ENCODE assay signal across 8 cellular contexts in genomic region chr6:105231771-105232170, GRCh38. TPM values are rescaled to one million over a fixed set of nuclear protein-coding genes. Genes with fewer than 3 reads are reported as not detected.
"Had no signal": no experiment of that assay in that cellular context is flagged by ENCODE, and none has a peak within 500 bp of the region (broad histone marks: within the 10 kb centered on the region; RNA-seq: fewer than 3 reads in every experiment).

No MANE protein-coding gene starts in this region.

RNA-seq across cellular contexts. Expression of gene POPDC3, which starts 52.0 kb away (rescaled TPM):
- total RNA-seq: kidney; left colon; left lobe of liver; liver; lower leg skin; mononuclear cell; naive thymus-derived CD4-positive, alpha-beta T cell had no signal
- polyA plus RNA-seq: immature natural killer cell; liver; naive thymus-derived CD4-positive, alpha-beta T cell had no signal
